Comparison of ENCODE assay signal across 1 cellular context in genomic region chr10:108049668-108050067, GRCh38.
A peak's percentile ranks its signal among the peaks of the same experiment; 100 is the strongest.
TF ChIP-seq lines count a peak whose summit lies in the region.

No MANE protein-coding gene starts in this region.

TF ChIP-seq in GM12878, 131 proteins besides CTCF, POLR2A, EP300 and RAD21 (continued from another document):
- no peak for TF ChIP-seq CEBPZ (IDR thresholded peaks at IDR 0.05; ENCODE audit: low read depth, low read length)
- TF ChIP-seq MTA2 (IDR thresholded peaks at IDR 0.05; ENCODE audit: low read depth) = peak; percentile 41; the same call in 1 of the 2 replicates
- no peak for TF ChIP-seq FOS (IDR thresholded peaks at IDR 0.05; ENCODE audit: borderline replicate concordance, extremely low read depth, insufficient read length)
- no peak for TF ChIP-seq CHD4 (IDR thresholded peaks at IDR 0.05)
- no peak for TF ChIP-seq STAT1 (conservative IDR thresholded peaks at IDR 0.05)
- TF ChIP-seq ZNF24 (IDR thresholded peaks at IDR 0.05) = no peak
- TF ChIP-seq SRF (IDR thresholded peaks at IDR 0.05; ENCODE audit: low read depth in 2 of 2, low read length in 2 of 2) = no peak
- no peak for TF ChIP-seq NFYA (IDR thresholded peaks at IDR 0.05; ENCODE audit: borderline replicate concordance, low read depth, low read length)
- no peak for TF ChIP-seq HDAC2 (IDR thresholded peaks at IDR 0.05)
- TF ChIP-seq SMAD5 (IDR thresholded peaks at IDR 0.05; ENCODE audit: low read depth) = no peak
- no peak for TF ChIP-seq EGR1 (IDR thresholded peaks at IDR 0.05; ENCODE audit: borderline replicate concordance in 1 of 2, low read depth in 2 of 2, low read length in 2 of 2)
- TF ChIP-seq, protein P1, sequence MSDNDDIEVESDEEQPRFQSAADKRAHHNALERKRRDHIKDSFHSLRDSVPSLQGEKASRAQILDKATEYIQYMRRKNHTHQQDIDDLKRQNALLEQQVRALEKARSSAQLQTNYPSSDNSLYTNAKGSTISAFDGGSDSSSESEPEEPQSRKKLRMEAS (IDR thresholded peaks at IDR 0.05; ENCODE audit: low read depth, low read length) = no peak
- no peak for TF ChIP-seq SUZ12 (IDR thresholded peaks at IDR 0.05; ENCODE audit: unreplicated experiment)
- no peak for TF ChIP-seq LARP7 (IDR thresholded peaks at IDR 0.05)
- TF ChIP-seq ETV6 (conservative IDR thresholded peaks at IDR 0.05 in 1 of 2, IDR thresholded peaks at IDR 0.05 in 1 of 2; ENCODE audit: borderline replicate concordance in 1 of 2, low read depth in 1 of 2) = no peak; a peak in 1 of 4 replicates
- no peak for TF ChIP-seq YY1 (IDR thresholded peaks at IDR 0.05; ENCODE audit: low read depth, low read length)
- TF ChIP-seq ZNF687 (IDR thresholded peaks at IDR 0.05) = no peak
- no peak for TF ChIP-seq ZNF622 (IDR thresholded peaks at IDR 0.05)
